ENCODE assay signal across 11 cellular contexts in genomic region chr6:154731296-154732218, GRCh38. TPM values are rescaled to one million over a fixed set of nuclear protein-coding genes. Genes with fewer than 3 reads are reported as not detected.
A peak's percentile ranks its signal among the peaks of the same experiment; 100 is the strongest.
DNase-seq lines count a peak whose midpoint lies in the region; ATAC-seq and TF ChIP-seq lines count a peak whose summit lies in the region.
"Had no signal": no experiment of that assay in that cellular context is flagged by ENCODE, and none has a peak within 500 bp of the region (broad histone marks: within the 10 kb centered on the region; RNA-seq: fewer than 3 reads in every experiment).

No MANE protein-coding gene starts in this region.

- peak overlapping the region; percentile 21 for H3K4me3 Mint-ChIP-seq in MCF 10A (ENCODE audit: unreplicated experiment)

- H3K4me3 ChIP-seq in NB4 (ENCODE audit: low read depth, low read length): no peak overlapping the region
- H3K4me3 ChIP-seq in osteoblast (ENCODE audit: insufficient read depth, low read length): no peak overlapping the region

- no peak for TF ChIP-seq CTCF in NB4 (IDR thresholded peaks at IDR 0.05; ENCODE audit: low read depth, low read length)
- TF ChIP-seq CTCF in MCF 10A (IDR thresholded peaks at IDR 0.05; ENCODE audit: unreplicated experiment): no peak
- no peak for TF ChIP-seq CTCF in osteoblast (IDR thresholded peaks at IDR 0.05; ENCODE audit: extremely low read depth, low read depth, low read length)
- TF ChIP-seq CTCF in omental fat pad (IDR thresholded peaks at IDR 0.05): no peak

- H3K4me1 ChIP-seq in osteoblast (ENCODE audit: insufficient read depth, low read length): peaks cover 19% of the 10 kb centered on the region

- H3K4me2 ChIP-seq in osteoblast (ENCODE audit: insufficient read depth, low read length): peak overlapping the region; percentile 99

- peaks cover 12% of the 10 kb centered on the region for H3K4me1 Mint-ChIP-seq in MCF 10A (ENCODE audit: insufficient read depth, unreplicated experiment)

- TF ChIP-seq POLR2A in NB4 (IDR thresholded peaks at IDR 0.05; ENCODE audit: extremely low read depth, insufficient read length): no peak

- no peaks in the 10 kb centered on the region for H3K27me3 ChIP-seq in osteoblast (ENCODE audit: insufficient read depth, low read length)
- H3K27me3 ChIP-seq: Peyer's patch had no signal

- no TSS peak for BruUV-seq in MCF 10A (replicated peaks; lab: Mats Ljungman, UMichigan)

- peaks cover 7% of the 10 kb centered on the region for H3K36me3 Mint-ChIP-seq in MCF 10A (ENCODE audit: insufficient read depth, unreplicated experiment)

- DNase-seq in NCI-H2227 (lab: John Stamatoyannopoulos, UW; ENCODE audit: unreplicated experiment) (peak; percentile 4), NCI-H2227 treated with DMSO at 0.1 percent for 48 hours (lab: John Stamatoyannopoulos, UW) (no peak), NB4 (ENCODE audit: low read depth) (peak; percentile 18), MCF 10A (ENCODE audit: unreplicated experiment) (no peak), osteoblast (ENCODE audit: insufficient read length, low spot score, missing footprints) (peak; percentile 66), anterior cingulate cortex (lab: John Stamatoyannopoulos, UW) (no peak), omental fat pad (ENCODE audit: low spot score) (no peak)
- no peak for DNase-seq in NK-92 treated with Interleukin-12 subunit alpha and Interleukin-12 subunit beta, amount 100 ng/mL, for 24 hours (lab: John Stamatoyannopoulos, UW)
- DNase-seq: kidney, NCI-H1105, Peyer's patch had no signal

- intact Hi-C loops in MCF 10A (cut with micrococcal nuclease): loop anchor here (5.0 kb wide), 2 partner anchors 264 to 441 kb away; no protein-coding TSS in a partner anchor

- no peaks in the 10 kb centered on the region for H3K27me3 Mint-ChIP-seq in MCF 10A (ENCODE audit: insufficient read depth, unreplicated experiment)

- H3K36me3 ChIP-seq in osteoblast (ENCODE audit: insufficient read depth, low read length): no peaks in the 10 kb centered on the region
- H3K36me3 ChIP-seq: Peyer's patch had no signal

- no peak overlapping the region for H3K27ac ChIP-seq in osteoblast (ENCODE audit: low read depth, low read length)

- POLR2A ChIA-PET in MCF 10A (lab: Yijun Ruan, JAX): interaction anchor here (0.7 to 1.8 kb wide), 3 partner anchors 12 to 221 kb away, joined by 3 to 4 read pairs (median 4); partner anchors contain the start of gene CNKSR3

- H3K9me3 Mint-ChIP-seq in MCF 10A (ENCODE audit: unreplicated experiment): no peaks in the 10 kb centered on the region

- CTCF ChIA-PET in MCF 10A (lab: Yijun Ruan, JAX): interaction anchor here (0.5 to 3.8 kb wide), 7 partner anchors 12 to 174 kb away, joined by 3 to 20 read pairs (median 4); no protein-coding TSS in a partner anchor

- peak overlapping the region; percentile 94 for H2AFZ ChIP-seq in osteoblast (ENCODE audit: low read length)

- H4K20me1 ChIP-seq in osteoblast (ENCODE audit: insufficient read depth, low read length): peaks cover 22% of the 10 kb centered on the region

- no peaks in the 10 kb centered on the region for H3K9me3 ChIP-seq in osteoblast (ENCODE audit: low read depth, low read length)
- H3K9me3 ChIP-seq: Peyer's patch had no signal

- peaks cover 28% of the 10 kb centered on the region for H3K79me2 ChIP-seq in osteoblast (ENCODE audit: insufficient read depth, low read length)

- no peak overlapping the region for H3K27ac Mint-ChIP-seq in MCF 10A (ENCODE audit: low read depth, unreplicated experiment)

- no peak for ATAC-seq in omental fat pad (ENCODE audit: low FRiP score)

RNA-seq across cellular contexts. Expression of gene SCAF8, which starts 1.7 kb away (rescaled TPM):
- 41.0 and 49.2 TPM in 2 replicates for total RNA-seq in MCF 10A (2022)
- total RNA-seq in osteoblast: 36.2 and 40.5 TPM in 2 replicates
- 10 to 100 TPM; 29.5 to 52.8 (median 37.4) TPM for total RNA-seq in omental fat pad

Comparison
In these comparisons a context has a peak if more than half of its experiments do, and no peak if none do; other contexts are left out.
1. DNase-seq: peak in NCI-H2227 (single experiment), NB4 (single experiment) and osteoblast (single experiment); none in NCI-H2227 treated with DMSO at 0.1 percent for 48 hours (single experiment), MCF 10A (single experiment), anterior cingulate cortex (0 of 58), omental fat pad (single experiment) and NK-92 treated with Interleukin-12 subunit alpha and Interleukin-12 subunit beta, amount 100 ng/mL, for 24 hours (single experiment).